Comparison of ENCODE assay signal across 19 cellular contexts in genomic region chr14:97578982-97579381, GRCh38.
DNase-seq lines count a peak whose midpoint lies in the region; ATAC-seq and TF ChIP-seq lines count a peak whose summit lies in the region.
"Had no signal": no experiment of that assay in that cellular context is flagged by ENCODE, and none has a peak within 500 bp of the region (broad histone marks: within the 10 kb centered on the region; RNA-seq: fewer than 3 reads in every experiment).

No MANE protein-coding gene starts in this region.

- intact Hi-C loops in mucosa of descending colon (cut with DNase I, micrococcal nuclease), result no loop called here

- TF ChIP-seq CTCF in mucosa of descending colon (IDR thresholded peaks at IDR 0.05) (no peak), brain microvascular endothelial cell (IDR thresholded peaks at IDR 0.05; ENCODE audit: low read depth, low read length, missing control alignments) (no peak)

- no peaks in the 10 kb centered on the region for H3K4me1 ChIP-seq in mucosa of descending colon (ENCODE audit: low read depth)
- H3K4me1 ChIP-seq: A549, Caco-2 had no signal

- H3K27me3 ChIP-seq in brain microvascular endothelial cell (replicated peaks), result no peaks in the 10 kb centered on the region

- in situ Hi-C loops in brain microvascular endothelial cell (cut with HindIII; ENCODE audit: low pct_ligation_motif_present, low sequenced_read_pairs) (no loop called here), KBM-7 (cut with MboI; ENCODE audit: low pct_unique_long_range_greater_than_20kb, low sequenced_read_pairs) (no loop called here)

- H3K4me3 ChIP-seq in mucosa of descending colon, result no peak overlapping the region
- no peak overlapping the region for H3K4me3 ChIP-seq in brain microvascular endothelial cell (ENCODE audit: low read depth, low read length)
- H3K4me3 ChIP-seq: A549 had no signal

- no peaks in the 10 kb centered on the region for H3K9me3 ChIP-seq in mucosa of descending colon
- H3K9me3 ChIP-seq: A549, Caco-2 had no signal

- H3K36me3 ChIP-seq in mucosa of descending colon (ENCODE audit: low read depth) (no peaks in the 10 kb centered on the region), brain microvascular endothelial cell (replicated peaks) (no peaks in the 10 kb centered on the region)

- peak; percentile 63 for ATAC-seq in GM18867 (IDR thresholded peaks at IDR 0.05; ENCODE audit: unreplicated experiment)
- peak; percentile 29 for ATAC-seq in mucosa of descending colon
- ATAC-seq: A549, HCT116 had no signal

- DNase-seq in DMS153 (lab: John Stamatoyannopoulos, UW) (peak; percentile 21), NCI-H69 (lab: John Stamatoyannopoulos, UW) (peak; percentile 78), mucosa of descending colon (no peak), T-helper 9 cell (no peak), brain microvascular endothelial cell (no peak), KBM-7 (no peak)
- DNase-seq: AML-193; Caco-2; CD4-positive, alpha-beta T cell; DMS79 treated with DMSO at 0.1 percent for 48 hours; GF-D8; GOT3; H7; HFFc6 had no signal

- H3K27ac ChIP-seq in brain microvascular endothelial cell, result no peak overlapping the region
- H3K27ac ChIP-seq: 22Rv1, A549, C4-2B had no signal

Comparison
In these comparisons a context has a peak if more than half of its experiments do, and no peak if none do; other contexts are left out.
1. DNase-seq: peak in DMS153 (single experiment) and NCI-H69 (single experiment); none in mucosa of descending colon (0 of 3), T-helper 9 cell (single experiment), brain microvascular endothelial cell (single experiment) and KBM-7 (single experiment).